In genomic region chr21:41460578-41461527, GRCh38 we compare ENCODE assay signal across 8 cellular contexts. TPM values are rescaled to one million over a fixed set of nuclear protein-coding genes. Genes with fewer than 3 reads are reported as not detected.
DNase-seq lines count a peak whose midpoint lies in the region; ATAC-seq, FAIRE-seq and TF ChIP-seq lines count a peak whose summit lies in the region.

No MANE protein-coding gene starts in this region.

- TF ChIP-seq CTCF in A549 (IDR thresholded peaks at IDR 0.05) (peak; percentile 54), astrocyte of the cerebellum (IDR thresholded peaks at IDR 0.05; ENCODE audit: low read depth, low read length, missing control alignments) (peak; percentile 88), hepatocyte (IDR thresholded peaks at IDR 0.05; ENCODE audit: poor library complexity) (peak; percentile 72)

- no peak overlapping the region for H3K9ac ChIP-seq in Karpas-422 (ENCODE audit: low read length)

- H3K27ac ChIP-seq in A549 (no peak overlapping the region), Karpas-422 (ENCODE audit: low read length) (no peak overlapping the region), hepatocyte (peak overlapping the region; percentile 60)

- 14% methylated on average over 14 of the region's 17 CpGs for WGBS in A549 (ENCODE audit: missing lambda C conversion rate)
- WGBS in hepatocyte (ENCODE audit: low lambda C conversion rate, missing lambda C conversion rate) = 44% methylated on average over 17 of the region's 17 CpGs

- in situ Hi-C loops in astrocyte of the cerebellum (cut with HindIII; ENCODE audit: low sequenced_read_pairs) = no loop called here

- ATAC-seq in A549 (peak; percentile 93 to 94; a peak in 5 of 6 replicates), GM18498 (IDR thresholded peaks at IDR 0.05; ENCODE audit: unreplicated experiment) (peak; percentile 71)

- H3K27me3 ChIP-seq in Karpas-422 (ENCODE audit: low read length) (no peaks in the 10 kb centered on the region), hepatocyte (no peaks in the 10 kb centered on the region)

- H3K4me1 ChIP-seq in A549 (no peaks in the 10 kb centered on the region), Karpas-422 (ENCODE audit: low read length) (no peaks in the 10 kb centered on the region), hepatocyte (ENCODE audit: insufficient read depth) (peaks cover 7% of the 10 kb centered on the region)

- peak; percentile 31 to 65 for DNase-seq in A549 (ENCODE audit: low read depth in 1 of 2, low spot score in 1 of 2)
- peak; percentile 73 for DNase-seq in Karpas-422
- peak; percentile 7 to 47 (median 21) for DNase-seq in T-helper 2 cell
- DNase-seq in astrocyte of the cerebellum (ENCODE audit: low read depth) = peak; percentile 51
- peak; percentile 85 for DNase-seq in hepatocyte (ENCODE audit: low spot score)
- DNase-seq in smooth muscle cell of the brain vasculature (ENCODE audit: low read depth, low spot score) = peak; percentile 26
- DNase-seq in NCI-H128 (lab: John Stamatoyannopoulos, UW; ENCODE audit: unreplicated experiment) = no peak

- H3K79me2 ChIP-seq in Karpas-422 (ENCODE audit: low read length) = no peaks in the 10 kb centered on the region
- no peaks in the 10 kb centered on the region for H3K79me2 ChIP-seq in hepatocyte

- no peak overlapping the region for H3K4me3 ChIP-seq in A549
- no peak overlapping the region for H3K4me3 ChIP-seq in Karpas-422 (ENCODE audit: low read length)
- no peak overlapping the region for H3K4me3 ChIP-seq in astrocyte of the cerebellum (ENCODE audit: low read depth, low read length)
- H3K4me3 ChIP-seq in hepatocyte = no peak overlapping the region

- no peaks in the 10 kb centered on the region for H3K36me3 ChIP-seq in Karpas-422 (ENCODE audit: insufficient read depth, low read length)
- peaks cover 4% of the 10 kb centered on the region for H3K36me3 ChIP-seq in hepatocyte (replicated peaks; ENCODE audit: insufficient read depth, low read depth)

- POLR2A ChIA-PET in A549 (lab: Yijun Ruan, JAX) = interaction anchor here (0.6 kb wide), 1 partner anchor 178 kb away, joined by 5 read pairs; no protein-coding TSS in a partner anchor

- H2AFZ ChIP-seq in Karpas-422 (ENCODE audit: low read length) (no peak overlapping the region), hepatocyte (no peak overlapping the region)

- TF ChIP-seq EP300 in A549 (IDR thresholded peaks at IDR 0.05) = no peak

- H3K9me2 ChIP-seq in Karpas-422 (replicated peaks; ENCODE audit: insufficient read depth, low read length) (no peaks in the 10 kb centered on the region), hepatocyte (replicated peaks; ENCODE audit: insufficient read depth) (no peaks in the 10 kb centered on the region)

- H3K4me2 ChIP-seq in A549 (no peak overlapping the region), Karpas-422 (ENCODE audit: low read depth, low read length, poor library complexity, severe bottlenecking) (no peak overlapping the region), hepatocyte (no peak overlapping the region)

- TF ChIP-seq RAD21 in A549 (conservative IDR thresholded peaks at IDR 0.05 in 1 of 2, IDR thresholded peaks at IDR 0.05 in 1 of 2) = peak; percentile 56 to 66

- TF ChIP-seq POLR2A in A549 (IDR thresholded peaks at IDR 0.05; ENCODE audit: low read length) = no peak

- no peaks in the 10 kb centered on the region for H4K20me1 ChIP-seq in Karpas-422 (ENCODE audit: insufficient read depth, low read depth, low read length)
- H4K20me1 ChIP-seq in hepatocyte (ENCODE audit: insufficient read depth, poor library complexity, severe bottlenecking) = no peaks in the 10 kb centered on the region

- H3K9me3 ChIP-seq in A549 = no peaks in the 10 kb centered on the region
- H3K9me3 ChIP-seq in Karpas-422 (ENCODE audit: low read length) = no peaks in the 10 kb centered on the region
- no peaks in the 10 kb centered on the region for H3K9me3 ChIP-seq in hepatocyte (ENCODE audit: low read depth)

- no peak for FAIRE-seq in A549 (lab: Jason Lieb, UNC)

- CTCF ChIA-PET in A549 (lab: Yijun Ruan, JAX) = interaction anchor here (0.6 to 7.0 kb wide), 7 partner anchors 10 to 338 kb away, joined by 3 to 69 read pairs (median 3); no protein-coding TSS in a partner anchor

TF ChIP-seq in A549, 52 proteins besides CTCF, POLR2A, EP300 and RAD21:
- TF ChIP-seq SMC3 (IDR thresholded peaks at IDR 0.05) = peak; percentile 65
- TF ChIP-seq PBX3 (IDR thresholded peaks at IDR 0.05) = no peak

RNA-seq across cellular contexts. Expression of gene MX1, which starts 34.8 kb away (rescaled TPM):
- 0.78 and 0.96 TPM in 2 replicates for polyA plus RNA-seq in A549 (2011; rRNA removed)
- polyA plus RNA-seq in A549 (2012; cell fraction: cytosol; rRNA removed) = 0.17 and 0.30 TPM in 2 replicates
- 0.65 and 1.4 TPM in 2 replicates for polyA plus RNA-seq in A549 (2012; cell fraction: nucleus; rRNA removed)
- polyA plus RNA-seq in A549 (2017; fragmentation: RNase III; extraction: RNeasy Plus Mini Kit Qiagen cat#74134 plus additional on column Dnase treatment) = 0.58 to 0.78 TPM (median 0.67 TPM) in 3 replicates
- polyA minus RNA-seq in A549 (2011; rRNA and poly(A)+ RNA removed) = 1.4 and 2.3 TPM in 2 replicates
- 90.0 and 108 TPM in 2 replicates for total RNA-seq in Karpas-422 (2014; rRNA removed; shearing (Covaris generic); ENCODE audit: low replicate concordance)
- 25.6 and 26.6 TPM in 2 replicates for total RNA-seq in hepatocyte
- 14.2 and 17.2 TPM in 2 replicates for polyA plus RNA-seq in hepatocyte

RNA-seq across cellular contexts. Expression of gene TMPRSS2, which starts 47.1 kb away (rescaled TPM):
- polyA plus RNA-seq in A549 (2011; rRNA removed) = 0.04 TPM in 1 of 2 replicates, not detected in the other
- not detected in 2 replicates for polyA plus RNA-seq in A549 (2012; cell fraction: cytosol; rRNA removed)
- polyA plus RNA-seq in A549 (2012; cell fraction: nucleus; rRNA removed) = not detected in 2 replicates
- polyA plus RNA-seq in A549 (2017; fragmentation: RNase III; extraction: RNeasy Plus Mini Kit Qiagen cat#74134 plus additional on column Dnase treatment) = 0.05 TPM in 1 of 3 replicates, not detected in the others
- polyA minus RNA-seq in A549 (2011; rRNA and poly(A)+ RNA removed) = 0.08 TPM in 1 of 2 replicates, not detected in the other
- total RNA-seq in Karpas-422 (2014; rRNA removed; shearing (Covaris generic); ENCODE audit: low replicate concordance) = not detected in 2 replicates
- 113 and 121 TPM in 2 replicates for total RNA-seq in hepatocyte
- polyA plus RNA-seq in hepatocyte = 50.8 and 65.9 TPM in 2 replicates

Comparison
In these comparisons a context has a peak if more than half of its experiments do, and no peak if none do; other contexts are left out.
1. RNA of gene TMPRSS2, which starts 47.1 kb away (total RNA-seq): 113 to 121 TPM in hepatocyte; not detected in Karpas-422; every median in the first group is over 100 times any median in the second.
2. Peak in every context shown above with its lines, with median percentiles within 50 percentile points of each other: CTCF ChIP-seq.